19 cellular contexts compared by ENCODE assay signal in genomic region chr10:118264838-118265470, GRCh38.
"Had no signal": no experiment of that assay in that cellular context is flagged by ENCODE, and none has a peak within 500 bp of the region (broad histone marks: within the 10 kb centered on the region; RNA-seq: fewer than 3 reads in every experiment).

No MANE protein-coding gene starts in this region.

- H3K4me1 Mint-ChIP-seq: naive B cell; stimulated activated memory B cell treated with anti-CD40 and anti-IgM and Interleukin-4, amounts not matched to agents 10 μg/mL and 1 μg/mL and 100 μg/mL, for 72 hours had no signal

- H3K27ac Mint-ChIP-seq: activated naive CD4-positive, alpha-beta T cell treated with anti-CD3 and anti-CD28 coated beads, Interleukin-2, amount 50 U/mL, for 72 hours; activated T-cell treated with anti-CD3 and anti-CD28 coated beads, Interleukin-2, amount 50 U/mL, for 72 hours; dendritic cell treated with granulocyte-macrophage colony-stimulating factor and Interleukin-4, amounts not matched to agents 40 ng/mL and 50 ng/mL, for 4 days; naive B cell; neural progenitor cell; stimulated activated memory B cell treated with anti-CD40 and anti-IgM and Interleukin-4, amounts not matched to agents 10 μg/mL and 1 μg/mL and 100 μg/mL, for 72 hours had no signal

- DNase-seq: activated CD4-positive, alpha-beta T cell treated with anti-CD3 and anti-CD28 coated beads for 1 hour; activated CD4-positive, alpha-beta T cell treated with anti-CD3 and anti-CD28 coated beads, Interleukin-2, amount 50 U/mL, for 4 hours; activated gamma-delta T cell treated with Interleukin-2 at 50 U/mL for 16 hours; activated T-cell treated with anti-CD3 and anti-CD28 coated beads, Interleukin-2, amount 50 U/mL, for 72 hours; adrenal gland; cerebellar nuclear complex; effector CD8-positive, alpha-beta T cell; mesenchymal stem cell; mucosa of descending colon; naive B cell; spleen; stimulated activated CD4-positive, alpha-beta T cell treated with anti-CD3 and anti-CD28 coated beads, Interleukin-4, amount 100 ng/mL, for 4 hours; testis; upper lobe of left lung; WERI-Rb-1 had no signal

- H3K4me3 Mint-ChIP-seq: activated T-cell treated with anti-CD3 and anti-CD28 coated beads, Interleukin-2, amount 50 U/mL, for 72 hours; dendritic cell treated with granulocyte-macrophage colony-stimulating factor and Interleukin-4, amounts not matched to agents 40 ng/mL and 50 ng/mL, for 4 days; naive B cell; neural progenitor cell; stimulated activated memory B cell treated with anti-CD40 and anti-IgM and Interleukin-4, amounts not matched to agents 10 μg/mL and 1 μg/mL and 100 μg/mL, for 72 hours had no signal

- H3K36me3 Mint-ChIP-seq: activated naive CD4-positive, alpha-beta T cell treated with anti-CD3 and anti-CD28 coated beads, Interleukin-2, amount 50 U/mL, for 72 hours; naive B cell; neural progenitor cell; stimulated activated memory B cell treated with anti-CD40 and anti-IgM and Interleukin-4, amounts not matched to agents 10 μg/mL and 1 μg/mL and 100 μg/mL, for 72 hours had no signal

- H3K9me3 Mint-ChIP-seq: activated naive CD4-positive, alpha-beta T cell treated with anti-CD3 and anti-CD28 coated beads, Interleukin-2, amount 50 U/mL, for 72 hours; activated T-cell treated with anti-CD3 and anti-CD28 coated beads, Interleukin-2, amount 50 U/mL, for 72 hours; dendritic cell treated with granulocyte-macrophage colony-stimulating factor and Interleukin-4, amounts not matched to agents 40 ng/mL and 50 ng/mL, for 4 days; neural progenitor cell; stimulated activated memory B cell treated with anti-CD40 and anti-IgM and Interleukin-4, amounts not matched to agents 10 μg/mL and 1 μg/mL and 100 μg/mL, for 72 hours had no signal
